17 cellular contexts compared by ENCODE assay signal in the genomic region with DNA sequence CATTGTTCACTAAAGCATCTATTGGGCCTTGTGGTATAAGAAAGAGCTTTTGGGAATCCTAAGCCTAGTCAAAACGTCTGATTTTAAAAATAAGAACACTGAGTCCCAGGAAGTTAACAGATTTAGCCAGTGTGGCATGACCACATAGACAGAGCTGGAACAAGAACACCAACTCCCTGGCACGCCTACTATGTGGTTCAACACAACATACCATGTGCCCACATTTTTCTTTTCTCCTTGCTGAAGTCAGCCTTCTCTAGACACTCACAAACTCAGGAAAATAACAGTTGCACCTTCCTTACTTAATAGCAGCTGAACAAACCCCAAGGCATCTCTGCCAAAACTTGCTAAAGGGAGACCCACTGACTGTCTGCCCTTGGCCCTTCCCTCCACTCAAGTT.
A peak's percentile ranks its signal among the peaks of the same experiment; 100 is the strongest.
DNase-seq lines count a peak whose midpoint lies in the region; ATAC-seq and TF ChIP-seq lines count a peak whose summit lies in the region.
"Had no signal": no experiment of that assay in that cellular context is flagged by ENCODE, and none has a peak within 500 bp of the region (broad histone marks: within the 10 kb centered on the region; RNA-seq: fewer than 3 reads in every experiment).

No MANE protein-coding gene starts in this region.

- H3K9me3 Mint-ChIP-seq in progenitor cell of endocrine pancreas (ENCODE audit: low read depth): peaks cover 16% of the 10 kb centered on the region

- no peaks in the 10 kb centered on the region for H3K9me3 ChIP-seq in RWPE2 (ENCODE audit: severe bottlenecking)
- H3K9me3 ChIP-seq in mesenchymal stem cell (ENCODE audit: control insufficient read depth, low read length): peaks cover 2% of the 10 kb centered on the region

- no peak overlapping the region for H2AK5ac ChIP-seq in mesenchymal stem cell (ENCODE audit: low read length, severe bottlenecking)

- no peak overlapping the region for H4K8ac ChIP-seq in mesenchymal stem cell (ENCODE audit: low read length)

- H2BK120ac ChIP-seq in mesenchymal stem cell (ENCODE audit: low read depth, low read length): no peak overlapping the region

- DNase-seq in EH (ENCODE audit: low read depth) (peak; percentile 32), RWPE2 (ENCODE audit: low spot score) (no peak), progenitor cell of endocrine pancreas (ENCODE audit: low spot score, unreplicated experiment) (no peak), mesenchymal stem cell (no peak), NCI-H128 (lab: John Stamatoyannopoulos, UW; ENCODE audit: unreplicated experiment) (no peak)
- DNase-seq: COR-L47, H7, MM.1S, NCI-H1092 treated with DMSO at 0.1 percent for 48 hours, NCI-H187 treated with DMSO at 0.1 percent for 48 hours, NCI-H510A treated with DMSO at 0.1 percent for 48 hours had no signal

- H3K27me3 ChIP-seq in RWPE2 (ENCODE audit: insufficient read depth, poor library complexity, severe bottlenecking) (no peaks in the 10 kb centered on the region), mesenchymal stem cell (ENCODE audit: control insufficient read depth in 1 of 2, insufficient read depth in 1 of 2, low read length in 2 of 2) (no peaks in the 10 kb centered on the region)

- WGBS in mesenchymal stem cell: 81% methylated on average over 2 of the region's 2 CpGs

- no peaks in the 10 kb centered on the region for H3K4me1 ChIP-seq in RWPE2 (ENCODE audit: insufficient read depth, poor library complexity, severe bottlenecking)
- H3K4me1 ChIP-seq in mesenchymal stem cell (ENCODE audit: control insufficient read depth, insufficient read depth, low read depth, low read length): no peaks in the 10 kb centered on the region

- ATAC-seq in RWPE2 (ENCODE audit: low read depth): no peak
- peak; percentile 64 for ATAC-seq in esophagus mucosa
- ATAC-seq in HG02884 (IDR thresholded peaks at IDR 0.05; ENCODE audit: unreplicated experiment): no peak
- ATAC-seq in GM19351 (IDR thresholded peaks at IDR 0.05; ENCODE audit: unreplicated experiment): no peak
- ATAC-seq: Panc1, Right ventricle myocardium inferior had no signal

- peaks cover 2% of the 10 kb centered on the region for H3K36me3 Mint-ChIP-seq in progenitor cell of endocrine pancreas (ENCODE audit: insufficient read depth)

- no peaks in the 10 kb centered on the region for H3K79me1 ChIP-seq in mesenchymal stem cell (replicated peaks; ENCODE audit: low read length, poor library complexity, severe bottlenecking)

- no peak overlapping the region for H2BK5ac ChIP-seq in mesenchymal stem cell (ENCODE audit: low read depth, low read length, poor library complexity, severe bottlenecking)

- H3K4ac ChIP-seq in mesenchymal stem cell (ENCODE audit: low read depth in 1 of 2, low read length in 2 of 2): no peak overlapping the region

- H3K4me1 Mint-ChIP-seq in progenitor cell of endocrine pancreas (ENCODE audit: low read depth): no peaks in the 10 kb centered on the region

- peaks cover 2% of the 10 kb centered on the region for H3K27me3 Mint-ChIP-seq in progenitor cell of endocrine pancreas

- H4K91ac ChIP-seq in mesenchymal stem cell (ENCODE audit: low read length): no peak overlapping the region

- H3K9ac ChIP-seq in mesenchymal stem cell (ENCODE audit: low read length): no peak overlapping the region
- H3K9ac ChIP-seq: KMS-11 had no signal

- TF ChIP-seq CTCF in RWPE2 (IDR thresholded peaks at IDR 0.05; ENCODE audit: poor library complexity, severe bottlenecking) (no peak), progenitor cell of endocrine pancreas (IDR thresholded peaks at IDR 0.05; ENCODE audit: unreplicated experiment) (no peak)

- H2BK12ac ChIP-seq in mesenchymal stem cell (ENCODE audit: low read length in 2 of 2): no peak overlapping the region

- H3K18ac ChIP-seq in mesenchymal stem cell (ENCODE audit: low read depth in 1 of 2, low read length in 2 of 2): no peak overlapping the region

- H3K4me3 ChIP-seq in RWPE2 (ENCODE audit: severe bottlenecking): no peak overlapping the region
- H3K4me3 ChIP-seq in mesenchymal stem cell (ENCODE audit: insufficient read depth in 1 of 2, low read depth in 1 of 2, low read length in 2 of 2): no peak overlapping the region

- H3K23ac ChIP-seq in mesenchymal stem cell (ENCODE audit: low read length in 2 of 2): no peak overlapping the region

- peak overlapping the region; percentile 15 for H3K27ac Mint-ChIP-seq in progenitor cell of endocrine pancreas

- H3K27ac ChIP-seq in RWPE2 (ENCODE audit: poor library complexity, severe bottlenecking) (peak overlapping the region; percentile 28), mesenchymal stem cell (ENCODE audit: low read length, poor library complexity, severe bottlenecking) (no peak overlapping the region)
- H3K27ac ChIP-seq: KMS-11 had no signal

- H3K36me3 ChIP-seq in RWPE2 (ENCODE audit: low read depth) (no peaks in the 10 kb centered on the region), mesenchymal stem cell (ENCODE audit: control insufficient read depth in 1 of 2, insufficient read depth in 2 of 2, low read depth in 1 of 2, low read length in 2 of 2) (no peaks in the 10 kb centered on the region)

- H2BK15ac ChIP-seq in mesenchymal stem cell (ENCODE audit: low read depth, poor library complexity, severe bottlenecking): no peak overlapping the region

- no peak overlapping the region for H3K14ac ChIP-seq in mesenchymal stem cell (ENCODE audit: low read length in 2 of 2)

- H2AFZ ChIP-seq in mesenchymal stem cell (ENCODE audit: low read depth, low read length): no peak overlapping the region

- no peak overlapping the region for H3K4me3 Mint-ChIP-seq in progenitor cell of endocrine pancreas (ENCODE audit: low read depth)

- no peak overlapping the region for H3K4me2 ChIP-seq in mesenchymal stem cell (ENCODE audit: low read length, poor library complexity, severe bottlenecking)
- H3K4me2 ChIP-seq: KMS-11 had no signal
